In genomic region chr3:156606729-156607128, GRCh38 we compare ENCODE assay signal across 8 cellular contexts. TPM values are rescaled to one million over a fixed set of nuclear protein-coding genes. Genes with fewer than 3 reads are reported as not detected.
DNase-seq lines count a peak whose midpoint lies in the region; ATAC-seq lines count a peak whose summit lies in the region.

No MANE protein-coding gene starts in this region.

- intact Hi-C loops in naive thymus-derived CD4-positive, alpha-beta T cell (cut with micrococcal nuclease), result loop anchor here in 1 of 2 donors (2.0 to 5.0 kb wide), 3 partner anchors 36 to 58 kb away; partner anchors contain the start of gene SSR3

- H3K4me3 Mint-ChIP-seq in naive thymus-derived CD4-positive, alpha-beta T cell, result peak overlapping the region in 8 of 10 donors; percentile 3 to 76 (median 64)

- no peaks in the 10 kb centered on the region for H3K27me3 ChIP-seq in naive thymus-derived CD4-positive, alpha-beta T cell (ENCODE audit: control insufficient read depth in 2 of 2, insufficient read depth in 2 of 2, low read length in 2 of 2)

- peak overlapping the region in 1 of 9 donors; percentile 81 for H3K27ac Mint-ChIP-seq in naive thymus-derived CD4-positive, alpha-beta T cell

- ATAC-seq in GM18502 (IDR thresholded peaks at IDR 0.05; ENCODE audit: poor library complexity, unreplicated experiment), result peak; percentile 74
- peak; percentile 51 for ATAC-seq in HG02642 (IDR thresholded peaks at IDR 0.05; ENCODE audit: poor library complexity, unreplicated experiment)
- ATAC-seq in naive thymus-derived CD4-positive, alpha-beta T cell, result peak; percentile 73

- H3K9me3 ChIP-seq in SK-N-MC (ENCODE audit: low read depth, low read length), result peaks cover 7% of the 10 kb centered on the region; the same call in 1 of the 2 replicates
- no peaks in the 10 kb centered on the region for H3K9me3 ChIP-seq in naive thymus-derived CD4-positive, alpha-beta T cell (ENCODE audit: control insufficient read depth in 2 of 3, low read length in 3 of 3)

- peak overlapping the region; percentile 88 for H3K27ac ChIP-seq in SK-N-MC
- H3K27ac ChIP-seq in naive thymus-derived CD4-positive, alpha-beta T cell (ENCODE audit: low read depth, low read length), result no peak overlapping the region

- no peak overlapping the region for H3K4me3 ChIP-seq in SK-N-MC
- H3K4me3 ChIP-seq in naive thymus-derived CD4-positive, alpha-beta T cell (ENCODE audit: low read length), result no peak overlapping the region

- CTCF ChIA-PET in naive thymus-derived CD4-positive, alpha-beta T cell (lab: Charles Lee), result no interaction called here

- peaks cover 0 to 5% (median 0%) of the 10 kb centered on the region in 5 donors for H3K36me3 Mint-ChIP-seq in naive thymus-derived CD4-positive, alpha-beta T cell

- H3K9me3 Mint-ChIP-seq in naive thymus-derived CD4-positive, alpha-beta T cell, result peaks cover 0 to 2% (median 0%) of the 10 kb centered on the region in 11 donors

- H3K36me3 ChIP-seq in SK-N-MC (ENCODE audit: insufficient read depth, low read length), result peaks cover 5% of the 10 kb centered on the region; the same call in 1 of the 2 replicates
- no peaks in the 10 kb centered on the region for H3K36me3 ChIP-seq in naive thymus-derived CD4-positive, alpha-beta T cell (ENCODE audit: control insufficient read depth in 2 of 3, insufficient read depth in 3 of 3, low read length in 3 of 3)

- H3K4me1 Mint-ChIP-seq in naive thymus-derived CD4-positive, alpha-beta T cell, result peaks cover 5 to 45% (median 10%) of the 10 kb centered on the region in 7 donors

- peaks cover 25 to 33% (median 27%) of the 10 kb centered on the region in 5 donors for H3K27me3 Mint-ChIP-seq in naive thymus-derived CD4-positive, alpha-beta T cell

- no peak for DNase-seq in SK-N-MC (ENCODE audit: low read depth, low spot score)
- DNase-seq in naive thymus-derived CD4-positive, alpha-beta T cell, result no peak
- DNase-seq in COR-L47 (lab: John Stamatoyannopoulos, UW), result no peak
- DNase-seq in H4 (ENCODE audit: low spot score), result no peak
- DNase-seq in GDM1 (lab: John Stamatoyannopoulos, UW), result no peak
- DNase-seq in activated gamma-delta T cell treated with Interleukin-2 at 50 U/mL for 16 hours, result no peak

- POLR2A ChIA-PET in naive thymus-derived CD4-positive, alpha-beta T cell (lab: Charles Lee), result no interaction called here

- no peak overlapping the region for H3K9ac ChIP-seq in SK-N-MC (ENCODE audit: insufficient read length)

- peaks cover 0 to 5% of the 10 kb centered on the region in 2 donors for H3K4me1 ChIP-seq in naive thymus-derived CD4-positive, alpha-beta T cell (ENCODE audit: control insufficient read depth in 2 of 2, insufficient read depth in 2 of 2, low read length in 2 of 2)

RNA-seq across cellular contexts. Expression of gene SSR3, which starts 51.8 kb away (rescaled TPM):
- total RNA-seq in naive thymus-derived CD4-positive, alpha-beta T cell, result 100 to 1,000 TPM in 1 of 5 experiments, 10 to 100 TPM in 4; 56.0 to 158 (median 76.2) TPM
- polyA plus RNA-seq in naive thymus-derived CD4-positive, alpha-beta T cell, result 100 to 1,000 TPM in 1 of 2 donors, 10 to 100 TPM in 1; 85.2 to 100 TPM
- total RNA-seq in H4 (2014; rRNA removed; shearing (Covaris generic)), result 185 and 215 TPM in 2 replicates
